In genomic region chr16:73034374-73034773, GRCh38 we compare ENCODE assay signal across 11 cellular contexts. TPM values are rescaled to one million over a fixed set of nuclear protein-coding genes. Genes with fewer than 3 reads are reported as not detected.
DNase-seq lines count a peak whose midpoint lies in the region; ATAC-seq lines count a peak whose summit lies in the region.
"Had no signal": no experiment of that assay in that cellular context is flagged by ENCODE, and none has a peak within 500 bp of the region (broad histone marks: within the 10 kb centered on the region; RNA-seq: fewer than 3 reads in every experiment).

No MANE protein-coding gene starts in this region.

- ATAC-seq in HG02610 (IDR thresholded peaks at IDR 0.05; ENCODE audit: unreplicated experiment): peak; percentile 43
- peak; percentile 47 for ATAC-seq in stimulated activated effector memory CD8-positive, alpha-beta T cell treated with anti-CD3 and anti-CD28 coated beads, Interleukin-12 subunit alpha, Interleukin-12 subunit beta, amount 100 ng/mL, for 72 hours

- no peak overlapping the region; the same call in 1 of the 2 replicates for H3K4me3 ChIP-seq in SJCRH30
- H3K4me3 ChIP-seq: PC-9 had no signal

- H3K27ac ChIP-seq in SJCRH30: peak overlapping the region; percentile 53; the same call in 1 of the 2 replicates
- H3K27ac ChIP-seq: PC-9 had no signal

- no peak overlapping the region for H3K27ac Mint-ChIP-seq in stimulated activated effector memory CD8-positive, alpha-beta T cell treated with anti-CD3 and anti-CD28 coated beads, Interleukin-12 subunit alpha, Interleukin-12 subunit beta, amount 100 ng/mL, for 72 hours

- no peaks in the 10 kb centered on the region for H3K36me3 ChIP-seq in SJCRH30

- no peaks in the 10 kb centered on the region for H3K9me3 Mint-ChIP-seq in stimulated activated effector memory CD8-positive, alpha-beta T cell treated with anti-CD3 and anti-CD28 coated beads, Interleukin-12 subunit alpha, Interleukin-12 subunit beta, amount 100 ng/mL, for 72 hours

- no peaks in the 10 kb centered on the region for H3K4me1 Mint-ChIP-seq in stimulated activated effector memory CD8-positive, alpha-beta T cell treated with anti-CD3 and anti-CD28 coated beads, Interleukin-12 subunit alpha, Interleukin-12 subunit beta, amount 100 ng/mL, for 72 hours

- H3K4me1 ChIP-seq in SJCRH30: peaks cover 54% of the 10 kb centered on the region

- H3K36me3 Mint-ChIP-seq in stimulated activated effector memory CD8-positive, alpha-beta T cell treated with anti-CD3 and anti-CD28 coated beads, Interleukin-12 subunit alpha, Interleukin-12 subunit beta, amount 100 ng/mL, for 72 hours: no peaks in the 10 kb centered on the region

- H3K27me3 ChIP-seq in SJCRH30: no peaks in the 10 kb centered on the region

- peak; percentile 32 for DNase-seq in GM19238 (ENCODE audit: insufficient read length, low spot score)
- DNase-seq in SJCRH30: no peak
- no peak for DNase-seq in stimulated activated effector memory CD8-positive, alpha-beta T cell treated with anti-CD3 and anti-CD28 coated beads, Interleukin-12 subunit alpha, Interleukin-12 subunit beta, amount 100 ng/mL, for 72 hours (ENCODE audit: low spot score in 2 of 2)
- no peak for DNase-seq in RPMI8226
- no peak for DNase-seq in NCI-H2081 treated with DMSO at 0.1 percent for 48 hours (lab: John Stamatoyannopoulos, UW)
- DNase-seq in stimulated activated CD4-positive, alpha-beta T cell treated with anti-CD3 and anti-CD28 coated beads, Interleukin-4, amount 100 ng/mL, for 4 hours: no peak
- DNase-seq in retina: no peak
- DNase-seq: erythroblast, NCI-H1694 had no signal

- H3K4me3 Mint-ChIP-seq in stimulated activated effector memory CD8-positive, alpha-beta T cell treated with anti-CD3 and anti-CD28 coated beads, Interleukin-12 subunit alpha, Interleukin-12 subunit beta, amount 100 ng/mL, for 72 hours: no peak overlapping the region

- H3K9me3 ChIP-seq in SJCRH30 (replicated peaks): no peaks in the 10 kb centered on the region

RNA-seq across cellular contexts. Expression of gene ZFHX3, which starts 13.6 kb away (rescaled TPM):
- total RNA-seq in SJCRH30 (2014; rRNA removed; shearing (Covaris generic)): 4.4 and 5.1 TPM in 2 replicates
